Comparison of ENCODE assay signal across 1 cellular context in genomic region chr20:63032026-63032800, GRCh38.
TF ChIP-seq lines count a peak whose summit lies in the region.

No MANE protein-coding gene starts in this region.

TF ChIP-seq in GM23338, 12 proteins besides CTCF, POLR2A, EP300 and RAD21:
- TF ChIP-seq, protein P1, sequence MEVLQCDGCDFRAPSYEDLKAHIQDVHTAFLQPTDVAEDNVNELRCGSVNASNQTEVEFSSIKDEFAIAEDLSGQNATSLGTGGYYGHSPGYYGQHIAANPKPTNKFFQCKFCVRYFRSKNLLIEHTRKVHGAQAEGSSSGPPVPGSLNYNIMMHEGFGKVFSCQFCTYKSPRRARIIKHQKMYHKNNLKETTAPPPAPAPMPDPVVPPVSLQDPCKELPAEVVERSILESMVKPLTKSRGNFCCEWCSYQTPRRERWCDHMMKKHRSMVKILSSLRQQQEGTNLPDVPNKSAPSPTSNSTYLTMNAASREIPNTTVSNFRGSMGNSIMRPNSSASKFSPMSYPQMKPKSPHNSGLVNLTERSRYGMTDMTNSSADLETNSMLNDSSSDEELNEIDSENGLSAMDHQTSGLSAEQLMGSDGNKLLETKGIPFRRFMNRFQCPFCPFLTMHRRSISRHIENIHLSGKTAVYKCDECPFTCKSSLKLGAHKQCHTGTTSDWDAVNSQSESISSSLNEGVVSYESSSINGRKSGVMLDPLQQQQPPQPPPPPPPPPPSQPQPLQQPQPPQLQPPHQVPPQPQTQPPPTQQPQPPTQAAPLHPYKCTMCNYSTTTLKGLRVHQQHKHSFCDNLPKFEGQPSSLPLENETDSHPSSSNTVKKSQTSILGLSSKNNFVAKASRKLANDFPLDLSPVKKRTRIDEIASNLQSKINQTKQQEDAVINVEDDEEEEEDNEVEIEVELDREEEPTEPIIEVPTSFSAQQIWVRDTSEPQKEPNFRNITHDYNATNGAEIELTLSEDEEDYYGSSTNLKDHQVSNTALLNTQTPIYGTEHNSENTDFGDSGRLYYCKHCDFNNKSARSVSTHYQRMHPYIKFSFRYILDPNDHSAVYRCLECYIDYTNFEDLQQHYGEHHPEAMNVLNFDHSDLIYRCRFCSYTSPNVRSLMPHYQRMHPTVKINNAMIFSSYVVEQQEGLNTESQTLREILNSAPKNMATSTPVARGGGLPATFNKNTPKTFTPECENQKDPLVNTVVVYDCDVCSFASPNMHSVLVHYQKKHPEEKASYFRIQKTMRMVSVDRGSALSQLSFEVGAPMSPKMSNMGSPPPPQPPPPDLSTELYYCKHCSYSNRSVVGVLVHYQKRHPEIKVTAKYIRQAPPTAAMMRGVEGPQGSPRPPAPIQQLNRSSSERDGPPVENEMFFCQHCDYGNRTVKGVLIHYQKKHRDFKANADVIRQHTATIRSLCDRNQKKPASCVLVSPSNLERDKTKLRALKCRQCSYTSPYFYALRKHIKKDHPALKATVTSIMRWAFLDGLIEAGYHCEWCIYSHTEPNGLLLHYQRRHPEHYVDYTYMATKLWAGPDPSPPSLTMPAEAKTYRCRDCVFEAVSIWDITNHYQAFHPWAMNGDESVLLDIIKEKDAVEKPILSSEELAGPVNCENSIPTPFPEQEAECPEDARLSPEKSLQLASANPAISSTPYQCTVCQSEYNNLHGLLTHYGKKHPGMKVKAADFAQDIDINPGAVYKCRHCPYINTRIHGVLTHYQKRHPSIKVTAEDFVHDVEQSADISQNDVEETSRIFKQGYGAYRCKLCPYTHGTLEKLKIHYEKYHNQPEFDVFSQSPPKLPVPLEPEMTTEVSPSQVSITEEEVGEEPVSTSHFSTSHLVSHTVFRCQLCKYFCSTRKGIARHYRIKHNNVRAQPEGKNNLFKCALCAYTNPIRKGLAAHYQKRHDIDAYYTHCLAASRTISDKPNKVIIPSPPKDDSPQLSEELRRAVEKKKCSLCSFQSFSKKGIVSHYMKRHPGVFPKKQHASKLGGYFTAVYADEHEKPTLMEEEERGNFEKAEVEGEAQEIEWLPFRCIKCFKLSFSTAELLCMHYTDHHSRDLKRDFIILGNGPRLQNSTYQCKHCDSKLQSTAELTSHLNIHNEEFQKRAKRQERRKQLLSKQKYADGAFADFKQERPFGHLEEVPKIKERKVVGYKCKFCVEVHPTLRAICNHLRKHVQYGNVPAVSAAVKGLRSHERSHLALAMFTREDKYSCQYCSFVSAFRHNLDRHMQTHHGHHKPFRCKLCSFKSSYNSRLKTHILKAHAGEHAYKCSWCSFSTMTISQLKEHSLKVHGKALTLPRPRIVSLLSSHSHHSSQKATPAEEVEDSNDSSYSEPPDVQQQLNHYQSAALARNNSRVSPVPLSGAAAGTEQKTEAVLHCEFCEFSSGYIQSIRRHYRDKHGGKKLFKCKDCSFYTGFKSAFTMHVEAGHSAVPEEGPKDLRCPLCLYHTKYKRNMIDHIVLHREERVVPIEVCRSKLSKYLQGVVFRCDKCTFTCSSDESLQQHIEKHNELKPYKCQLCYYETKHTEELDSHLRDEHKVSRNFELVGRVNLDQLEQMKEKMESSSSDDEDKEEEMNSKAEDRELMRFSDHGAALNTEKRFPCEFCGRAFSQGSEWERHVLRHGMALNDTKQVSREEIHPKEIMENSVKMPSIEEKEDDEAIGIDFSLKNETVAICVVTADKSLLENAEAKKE (CRISPR knock-in tag; IDR thresholded peaks at IDR 0.05): no peak
- TF ChIP-seq NANOG (IDR thresholded peaks at IDR 0.05; ENCODE audit: borderline replicate concordance) (no peak), ZNF331 (CRISPR knock-in tag; IDR thresholded peaks at IDR 0.05; ENCODE audit: low read depth) (no peak), EZH2 (IDR thresholded peaks at IDR 0.05; ENCODE audit: low read depth, unreplicated experiment) (no peak), CREB1 (CRISPR knock-in tag; IDR thresholded peaks at IDR 0.05; ENCODE audit: low read depth) (no peak)
- TF ChIP-seq, protein P2, sequence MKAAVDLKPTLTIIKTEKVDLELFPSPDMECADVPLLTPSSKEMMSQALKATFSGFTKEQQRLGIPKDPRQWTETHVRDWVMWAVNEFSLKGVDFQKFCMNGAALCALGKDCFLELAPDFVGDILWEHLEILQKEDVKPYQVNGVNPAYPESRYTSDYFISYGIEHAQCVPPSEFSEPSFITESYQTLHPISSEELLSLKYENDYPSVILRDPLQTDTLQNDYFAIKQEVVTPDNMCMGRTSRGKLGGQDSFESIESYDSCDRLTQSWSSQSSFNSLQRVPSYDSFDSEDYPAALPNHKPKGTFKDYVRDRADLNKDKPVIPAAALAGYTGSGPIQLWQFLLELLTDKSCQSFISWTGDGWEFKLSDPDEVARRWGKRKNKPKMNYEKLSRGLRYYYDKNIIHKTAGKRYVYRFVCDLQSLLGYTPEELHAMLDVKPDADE (IDR thresholded peaks at IDR 0.05): no peak
- TF ChIP-seq, protein P3, sequence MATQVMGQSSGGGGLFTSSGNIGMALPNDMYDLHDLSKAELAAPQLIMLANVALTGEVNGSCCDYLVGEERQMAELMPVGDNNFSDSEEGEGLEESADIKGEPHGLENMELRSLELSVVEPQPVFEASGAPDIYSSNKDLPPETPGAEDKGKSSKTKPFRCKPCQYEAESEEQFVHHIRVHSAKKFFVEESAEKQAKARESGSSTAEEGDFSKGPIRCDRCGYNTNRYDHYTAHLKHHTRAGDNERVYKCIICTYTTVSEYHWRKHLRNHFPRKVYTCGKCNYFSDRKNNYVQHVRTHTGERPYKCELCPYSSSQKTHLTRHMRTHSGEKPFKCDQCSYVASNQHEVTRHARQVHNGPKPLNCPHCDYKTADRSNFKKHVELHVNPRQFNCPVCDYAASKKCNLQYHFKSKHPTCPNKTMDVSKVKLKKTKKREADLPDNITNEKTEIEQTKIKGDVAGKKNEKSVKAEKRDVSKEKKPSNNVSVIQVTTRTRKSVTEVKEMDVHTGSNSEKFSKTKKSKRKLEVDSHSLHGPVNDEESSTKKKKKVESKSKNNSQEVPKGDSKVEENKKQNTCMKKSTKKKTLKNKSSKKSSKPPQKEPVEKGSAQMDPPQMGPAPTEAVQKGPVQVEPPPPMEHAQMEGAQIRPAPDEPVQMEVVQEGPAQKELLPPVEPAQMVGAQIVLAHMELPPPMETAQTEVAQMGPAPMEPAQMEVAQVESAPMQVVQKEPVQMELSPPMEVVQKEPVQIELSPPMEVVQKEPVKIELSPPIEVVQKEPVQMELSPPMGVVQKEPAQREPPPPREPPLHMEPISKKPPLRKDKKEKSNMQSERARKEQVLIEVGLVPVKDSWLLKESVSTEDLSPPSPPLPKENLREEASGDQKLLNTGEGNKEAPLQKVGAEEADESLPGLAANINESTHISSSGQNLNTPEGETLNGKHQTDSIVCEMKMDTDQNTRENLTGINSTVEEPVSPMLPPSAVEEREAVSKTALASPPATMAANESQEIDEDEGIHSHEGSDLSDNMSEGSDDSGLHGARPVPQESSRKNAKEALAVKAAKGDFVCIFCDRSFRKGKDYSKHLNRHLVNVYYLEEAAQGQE (IDR thresholded peaks at IDR 0.05; ENCODE audit: unreplicated experiment): no peak
